In the genomic region with DNA sequence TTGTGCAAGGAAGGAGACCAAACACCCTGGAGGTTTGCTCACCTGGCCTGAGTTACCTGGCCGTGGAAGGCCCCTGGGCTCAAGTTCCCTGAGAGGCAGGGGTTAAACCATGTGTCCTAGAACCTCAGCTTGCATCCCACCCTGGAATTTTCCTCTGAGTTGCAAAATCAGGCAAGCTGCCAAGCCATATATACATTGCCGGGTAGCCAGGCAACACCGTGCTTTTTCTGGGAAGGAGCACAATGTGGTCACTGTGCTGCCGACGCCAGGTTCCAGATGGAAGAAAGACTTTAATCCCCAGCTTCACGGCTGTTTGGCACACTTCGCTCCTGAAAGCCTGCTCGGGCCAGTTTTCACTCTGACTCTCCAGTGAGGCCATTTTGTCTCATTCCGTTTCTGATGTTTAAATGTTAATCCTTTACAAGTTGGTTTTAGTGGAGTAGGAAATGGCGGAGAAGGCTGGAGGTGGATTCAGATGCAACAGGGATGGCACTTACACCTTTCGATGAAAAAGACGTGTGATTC, we compare ENCODE assay signal across 1 cellular context.
TF ChIP-seq lines count a peak whose summit lies in the region.

No MANE protein-coding gene starts in this region.

TF ChIP-seq in HepG2, 621 proteins besides CTCF, POLR2A, EP300 and RAD21 (continued from another document and continues in another):
- no peak for TF ChIP-seq SRSF9 (IDR thresholded peaks at IDR 0.05; ENCODE audit: borderline replicate concordance, insufficient read depth, low read depth, low read length, poor library complexity, severe bottlenecking)
- TF ChIP-seq ZNF10 (CRISPR knock-in tag; IDR thresholded peaks at IDR 0.05; ENCODE audit: borderline replicate concordance, low read depth) = no peak
- TF ChIP-seq TAF1 (CRISPR knock-in tag; IDR thresholded peaks at IDR 0.05) = peak; percentile 72; the same call in 1 of the 2 replicates
- peak; percentile 95 for TF ChIP-seq ZNF766 (CRISPR knock-in tag; IDR thresholded peaks at IDR 0.05; ENCODE audit: borderline replicate concordance)
- TF ChIP-seq ZNF674 (CRISPR knock-in tag; IDR thresholded peaks at IDR 0.05; ENCODE audit: low read depth) = no peak
- TF ChIP-seq ZNF549 (CRISPR knock-in tag; IDR thresholded peaks at IDR 0.05) = peak; percentile 43; the same call in 1 of the 2 replicates
- TF ChIP-seq KMT2A (CRISPR knock-in tag; IDR thresholded peaks at IDR 0.05) = peak; percentile 81
- TF ChIP-seq TSC22D2 (CRISPR knock-in tag; IDR thresholded peaks at IDR 0.05; ENCODE audit: borderline replicate concordance) = peak; percentile 59; the same call in 1 of the 2 replicates
- TF ChIP-seq, protein P1, sequence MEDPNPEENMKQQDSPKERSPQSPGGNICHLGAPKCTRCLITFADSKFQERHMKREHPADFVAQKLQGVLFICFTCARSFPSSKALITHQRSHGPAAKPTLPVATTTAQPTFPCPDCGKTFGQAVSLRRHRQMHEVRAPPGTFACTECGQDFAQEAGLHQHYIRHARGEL (CRISPR knock-in tag; IDR thresholded peaks at IDR 0.05) = no peak; the same call in 1 of the 2 replicates
- peak; percentile 79 for TF ChIP-seq RBFOX2 (IDR thresholded peaks at IDR 0.05; ENCODE audit: low read depth, low read length)
- TF ChIP-seq KDM4B (CRISPR knock-in tag; IDR thresholded peaks at IDR 0.05) = peak; percentile 86; the same call in 1 of the 2 replicates
- TF ChIP-seq, protein P2, sequence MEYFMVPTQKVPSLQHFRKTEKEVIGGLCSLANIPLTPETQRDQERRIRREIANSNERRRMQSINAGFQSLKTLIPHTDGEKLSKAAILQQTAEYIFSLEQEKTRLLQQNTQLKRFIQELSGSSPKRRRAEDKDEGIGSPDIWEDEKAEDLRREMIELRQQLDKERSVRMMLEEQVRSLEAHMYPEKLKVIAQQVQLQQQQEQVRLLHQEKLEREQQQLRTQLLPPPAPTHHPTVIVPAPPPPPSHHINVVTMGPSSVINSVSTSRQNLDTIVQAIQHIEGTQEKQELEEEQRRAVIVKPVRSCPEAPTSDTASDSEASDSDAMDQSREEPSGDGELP (IDR thresholded peaks at IDR 0.05; ENCODE audit: borderline replicate concordance, low read depth) = peak; percentile 87
- TF ChIP-seq STAT5B (CRISPR knock-in tag; IDR thresholded peaks at IDR 0.05) = 0 out of 2 replicates have a peak, but pooled peaks have one; percentile 35
- TF ChIP-seq HNRNPUL1 (IDR thresholded peaks at IDR 0.05; ENCODE audit: low read depth, low read length) = no peak
- TF ChIP-seq, protein P3, sequence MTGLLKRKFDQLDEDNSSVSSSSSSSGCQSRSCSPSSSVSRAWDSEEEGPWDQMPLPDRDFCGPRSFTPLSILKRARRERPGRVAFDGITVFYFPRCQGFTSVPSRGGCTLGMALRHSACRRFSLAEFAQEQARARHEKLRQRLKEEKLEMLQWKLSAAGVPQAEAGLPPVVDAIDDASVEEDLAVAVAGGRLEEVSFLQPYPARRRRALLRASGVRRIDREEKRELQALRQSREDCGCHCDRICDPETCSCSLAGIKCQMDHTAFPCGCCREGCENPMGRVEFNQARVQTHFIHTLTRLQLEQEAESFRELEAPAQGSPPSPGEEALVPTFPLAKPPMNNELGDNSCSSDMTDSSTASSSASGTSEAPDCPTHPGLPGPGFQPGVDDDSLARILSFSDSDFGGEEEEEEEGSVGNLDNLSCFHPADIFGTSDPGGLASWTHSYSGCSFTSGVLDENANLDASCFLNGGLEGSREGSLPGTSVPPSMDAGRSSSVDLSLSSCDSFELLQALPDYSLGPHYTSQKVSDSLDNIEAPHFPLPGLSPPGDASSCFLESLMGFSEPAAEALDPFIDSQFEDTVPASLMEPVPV (CRISPR knock-in tag; IDR thresholded peaks at IDR 0.05) = peak; percentile 94
- TF ChIP-seq ZNF441 (CRISPR knock-in tag; IDR thresholded peaks at IDR 0.05; ENCODE audit: borderline replicate concordance) = peak; percentile 92
- peak; percentile 40 for TF ChIP-seq SRSF1 (optimal IDR thresholded peaks at IDR 0.05; ENCODE audit: low read depth, low read length)
- TF ChIP-seq, protein P4, sequence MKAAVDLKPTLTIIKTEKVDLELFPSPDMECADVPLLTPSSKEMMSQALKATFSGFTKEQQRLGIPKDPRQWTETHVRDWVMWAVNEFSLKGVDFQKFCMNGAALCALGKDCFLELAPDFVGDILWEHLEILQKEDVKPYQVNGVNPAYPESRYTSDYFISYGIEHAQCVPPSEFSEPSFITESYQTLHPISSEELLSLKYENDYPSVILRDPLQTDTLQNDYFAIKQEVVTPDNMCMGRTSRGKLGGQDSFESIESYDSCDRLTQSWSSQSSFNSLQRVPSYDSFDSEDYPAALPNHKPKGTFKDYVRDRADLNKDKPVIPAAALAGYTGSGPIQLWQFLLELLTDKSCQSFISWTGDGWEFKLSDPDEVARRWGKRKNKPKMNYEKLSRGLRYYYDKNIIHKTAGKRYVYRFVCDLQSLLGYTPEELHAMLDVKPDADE (CRISPR knock-in tag; IDR thresholded peaks at IDR 0.05) = peak; percentile 67; the same call in 1 of the 2 replicates
- TF ChIP-seq, protein P5, sequence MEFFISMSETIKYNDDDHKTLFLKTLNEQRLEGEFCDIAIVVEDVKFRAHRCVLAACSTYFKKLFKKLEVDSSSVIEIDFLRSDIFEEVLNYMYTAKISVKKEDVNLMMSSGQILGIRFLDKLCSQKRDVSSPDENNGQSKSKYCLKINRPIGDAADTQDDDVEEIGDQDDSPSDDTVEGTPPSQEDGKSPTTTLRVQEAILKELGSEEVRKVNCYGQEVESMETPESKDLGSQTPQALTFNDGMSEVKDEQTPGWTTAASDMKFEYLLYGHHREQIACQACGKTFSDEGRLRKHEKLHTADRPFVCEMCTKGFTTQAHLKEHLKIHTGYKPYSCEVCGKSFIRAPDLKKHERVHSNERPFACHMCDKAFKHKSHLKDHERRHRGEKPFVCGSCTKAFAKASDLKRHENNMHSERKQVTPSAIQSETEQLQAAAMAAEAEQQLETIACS (CRISPR knock-in tag; IDR thresholded peaks at IDR 0.05) = no peak
- peak; percentile 97 for TF ChIP-seq SMAD3 (CRISPR knock-in tag; IDR thresholded peaks at IDR 0.05)
- peak; percentile 76; the same call in 1 of the 2 replicates for TF ChIP-seq NFATC3 (CRISPR knock-in tag; IDR thresholded peaks at IDR 0.05)
- 0 out of 2 replicates have a peak, but pooled peaks have one; percentile 30 for TF ChIP-seq ZNF841 (CRISPR knock-in tag; IDR thresholded peaks at IDR 0.05; ENCODE audit: borderline replicate concordance)
- TF ChIP-seq RFX1 (IDR thresholded peaks at IDR 0.05) = peak; percentile 88
- no peak for TF ChIP-seq ZBTB42 (CRISPR knock-in tag; IDR thresholded peaks at IDR 0.05)
- TF ChIP-seq, protein P6, sequence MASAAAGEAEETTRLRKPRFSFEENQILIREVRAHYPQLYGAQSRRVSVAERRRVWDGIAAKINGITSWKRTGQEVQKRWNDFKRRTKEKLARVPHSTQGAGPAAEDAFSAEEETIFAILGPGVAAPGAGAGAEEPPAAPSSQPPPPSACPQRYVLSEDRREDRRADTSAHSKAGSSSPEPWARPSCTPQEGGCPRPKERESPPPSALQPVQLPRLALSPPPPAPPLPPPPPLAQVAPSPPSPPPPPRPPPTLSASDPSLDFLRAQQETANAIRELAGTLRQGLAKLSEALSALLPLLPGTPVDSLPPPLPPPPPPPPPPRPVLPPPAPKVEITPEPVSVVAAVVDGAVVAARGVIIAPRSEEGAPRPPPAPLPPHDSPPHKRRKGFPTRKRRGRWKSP (CRISPR knock-in tag; IDR thresholded peaks at IDR 0.05) = peak; percentile 68; the same call in 1 of the 2 replicates
- TF ChIP-seq, protein P7, sequence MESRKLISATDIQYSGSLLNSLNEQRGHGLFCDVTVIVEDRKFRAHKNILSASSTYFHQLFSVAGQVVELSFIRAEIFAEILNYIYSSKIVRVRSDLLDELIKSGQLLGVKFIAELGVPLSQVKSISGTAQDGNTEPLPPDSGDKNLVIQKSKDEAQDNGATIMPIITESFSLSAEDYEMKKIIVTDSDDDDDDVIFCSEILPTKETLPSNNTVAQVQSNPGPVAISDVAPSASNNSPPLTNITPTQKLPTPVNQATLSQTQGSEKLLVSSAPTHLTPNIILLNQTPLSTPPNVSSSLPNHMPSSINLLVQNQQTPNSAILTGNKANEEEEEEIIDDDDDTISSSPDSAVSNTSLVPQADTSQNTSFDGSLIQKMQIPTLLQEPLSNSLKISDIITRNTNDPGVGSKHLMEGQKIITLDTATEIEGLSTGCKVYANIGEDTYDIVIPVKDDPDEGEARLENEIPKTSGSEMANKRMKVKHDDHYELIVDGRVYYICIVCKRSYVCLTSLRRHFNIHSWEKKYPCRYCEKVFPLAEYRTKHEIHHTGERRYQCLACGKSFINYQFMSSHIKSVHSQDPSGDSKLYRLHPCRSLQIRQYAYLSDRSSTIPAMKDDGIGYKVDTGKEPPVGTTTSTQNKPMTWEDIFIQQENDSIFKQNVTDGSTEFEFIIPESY (CRISPR knock-in tag; IDR thresholded peaks at IDR 0.05) = peak; percentile 70
- TF ChIP-seq ZNF468 (CRISPR knock-in tag; IDR thresholded peaks at IDR 0.05) = no peak; the same call in 1 of the 2 replicates
- peak; percentile 98 for TF ChIP-seq MED8 (CRISPR knock-in tag; IDR thresholded peaks at IDR 0.05; ENCODE audit: insufficient replicate concordance)
- TF ChIP-seq, protein P8, sequence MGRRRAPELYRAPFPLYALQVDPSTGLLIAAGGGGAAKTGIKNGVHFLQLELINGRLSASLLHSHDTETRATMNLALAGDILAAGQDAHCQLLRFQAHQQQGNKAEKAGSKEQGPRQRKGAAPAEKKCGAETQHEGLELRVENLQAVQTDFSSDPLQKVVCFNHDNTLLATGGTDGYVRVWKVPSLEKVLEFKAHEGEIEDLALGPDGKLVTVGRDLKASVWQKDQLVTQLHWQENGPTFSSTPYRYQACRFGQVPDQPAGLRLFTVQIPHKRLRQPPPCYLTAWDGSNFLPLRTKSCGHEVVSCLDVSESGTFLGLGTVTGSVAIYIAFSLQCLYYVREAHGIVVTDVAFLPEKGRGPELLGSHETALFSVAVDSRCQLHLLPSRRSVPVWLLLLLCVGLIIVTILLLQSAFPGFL (CRISPR knock-in tag; IDR thresholded peaks at IDR 0.05) = no peak
- peak; percentile 67 for TF ChIP-seq NR2F6 (IDR thresholded peaks at IDR 0.05)
- TF ChIP-seq NR2F6 (CRISPR knock-in tag; IDR thresholded peaks at IDR 0.05) = peak; percentile 74
- TF ChIP-seq, protein P9, sequence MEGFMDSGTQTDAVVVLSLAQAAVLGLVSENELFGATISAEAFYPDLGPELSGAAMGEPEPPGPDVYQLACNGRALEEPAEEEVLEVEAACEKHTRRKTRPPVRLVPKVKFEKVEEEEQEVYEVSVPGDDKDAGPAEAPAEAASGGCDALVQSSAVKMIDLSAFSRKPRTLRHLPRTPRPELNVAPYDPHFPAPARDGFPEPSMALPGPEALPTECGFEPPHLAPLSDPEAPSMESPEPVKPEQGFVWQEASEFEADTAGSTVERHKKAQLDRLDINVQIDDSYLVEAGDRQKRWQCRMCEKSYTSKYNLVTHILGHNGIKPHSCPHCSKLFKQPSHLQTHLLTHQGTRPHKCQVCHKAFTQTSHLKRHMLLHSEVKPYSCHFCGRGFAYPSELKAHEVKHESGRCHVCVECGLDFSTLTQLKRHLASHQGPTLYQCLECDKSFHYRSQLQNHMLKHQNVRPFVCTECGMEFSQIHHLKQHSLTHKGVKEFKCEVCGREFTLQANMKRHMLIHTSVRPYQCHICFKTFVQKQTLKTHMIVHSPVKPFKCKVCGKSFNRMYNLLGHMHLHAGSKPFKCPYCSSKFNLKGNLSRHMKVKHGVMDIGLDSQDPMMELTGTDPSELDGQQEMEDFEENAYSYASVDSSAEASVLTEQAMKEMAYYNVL (CRISPR knock-in tag; IDR thresholded peaks at IDR 0.05; ENCODE audit: borderline replicate concordance) = peak; percentile 95
- TF ChIP-seq, protein P10, sequence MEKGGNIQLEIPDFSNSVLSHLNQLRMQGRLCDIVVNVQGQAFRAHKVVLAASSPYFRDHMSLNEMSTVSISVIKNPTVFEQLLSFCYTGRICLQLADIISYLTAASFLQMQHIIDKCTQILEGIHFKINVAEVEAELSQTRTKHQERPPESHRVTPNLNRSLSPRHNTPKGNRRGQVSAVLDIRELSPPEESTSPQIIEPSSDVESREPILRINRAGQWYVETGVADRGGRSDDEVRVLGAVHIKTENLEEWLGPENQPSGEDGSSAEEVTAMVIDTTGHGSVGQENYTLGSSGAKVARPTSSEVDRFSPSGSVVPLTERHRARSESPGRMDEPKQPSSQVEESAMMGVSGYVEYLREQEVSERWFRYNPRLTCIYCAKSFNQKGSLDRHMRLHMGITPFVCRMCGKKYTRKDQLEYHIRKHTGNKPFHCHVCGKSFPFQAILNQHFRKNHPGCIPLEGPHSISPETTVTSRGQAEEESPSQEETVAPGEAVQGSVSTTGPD (CRISPR knock-in tag; IDR thresholded peaks at IDR 0.05) = peak; percentile 85
- peak; percentile 91; the same call in 2 of the 3 replicates for TF ChIP-seq MXI1 (IDR thresholded peaks at IDR 0.05; ENCODE audit: borderline replicate concordance, low read depth, low read length)
- TF ChIP-seq, protein P11, sequence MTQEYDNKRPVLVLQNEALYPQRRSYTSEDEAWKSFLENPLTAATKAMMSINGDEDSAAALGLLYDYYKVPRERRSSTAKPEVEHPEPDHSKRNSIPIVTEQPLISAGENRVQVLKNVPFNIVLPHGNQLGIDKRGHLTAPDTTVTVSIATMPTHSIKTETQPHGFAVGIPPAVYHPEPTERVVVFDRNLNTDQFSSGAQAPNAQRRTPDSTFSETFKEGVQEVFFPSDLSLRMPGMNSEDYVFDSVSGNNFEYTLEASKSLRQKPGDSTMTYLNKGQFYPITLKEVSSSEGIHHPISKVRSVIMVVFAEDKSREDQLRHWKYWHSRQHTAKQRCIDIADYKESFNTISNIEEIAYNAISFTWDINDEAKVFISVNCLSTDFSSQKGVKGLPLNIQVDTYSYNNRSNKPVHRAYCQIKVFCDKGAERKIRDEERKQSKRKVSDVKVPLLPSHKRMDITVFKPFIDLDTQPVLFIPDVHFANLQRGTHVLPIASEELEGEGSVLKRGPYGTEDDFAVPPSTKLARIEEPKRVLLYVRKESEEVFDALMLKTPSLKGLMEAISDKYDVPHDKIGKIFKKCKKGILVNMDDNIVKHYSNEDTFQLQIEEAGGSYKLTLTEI (CRISPR knock-in tag; conservative IDR thresholded peaks at IDR 0.05) = no peak
- no peak for TF ChIP-seq ZNF768 (CRISPR knock-in tag; IDR thresholded peaks at IDR 0.05)
- peak; percentile 89; the same call in 1 of the 2 replicates for TF ChIP-seq ZNF253 (CRISPR knock-in tag; IDR thresholded peaks at IDR 0.05; ENCODE audit: borderline replicate concordance)
- peak; percentile 74 for TF ChIP-seq HNRNPLL (IDR thresholded peaks at IDR 0.05; ENCODE audit: low read depth, low read length, poor library complexity, severe bottlenecking)
- TF ChIP-seq ZNF354B (CRISPR knock-in tag; IDR thresholded peaks at IDR 0.05) = 0 out of 2 replicates have a peak, but pooled peaks have one; percentile 70
- no peak; the same call in 1 of the 2 replicates for TF ChIP-seq ZNF33B (CRISPR knock-in tag; IDR thresholded peaks at IDR 0.05)
- TF ChIP-seq ZNF737 (CRISPR knock-in tag; IDR thresholded peaks at IDR 0.05; ENCODE audit: borderline replicate concordance) = peak; percentile 81; the same call in 1 of the 2 replicates
- peak; percentile 86 for TF ChIP-seq MEF2D (CRISPR knock-in tag; IDR thresholded peaks at IDR 0.05)
- TF ChIP-seq, protein P12, sequence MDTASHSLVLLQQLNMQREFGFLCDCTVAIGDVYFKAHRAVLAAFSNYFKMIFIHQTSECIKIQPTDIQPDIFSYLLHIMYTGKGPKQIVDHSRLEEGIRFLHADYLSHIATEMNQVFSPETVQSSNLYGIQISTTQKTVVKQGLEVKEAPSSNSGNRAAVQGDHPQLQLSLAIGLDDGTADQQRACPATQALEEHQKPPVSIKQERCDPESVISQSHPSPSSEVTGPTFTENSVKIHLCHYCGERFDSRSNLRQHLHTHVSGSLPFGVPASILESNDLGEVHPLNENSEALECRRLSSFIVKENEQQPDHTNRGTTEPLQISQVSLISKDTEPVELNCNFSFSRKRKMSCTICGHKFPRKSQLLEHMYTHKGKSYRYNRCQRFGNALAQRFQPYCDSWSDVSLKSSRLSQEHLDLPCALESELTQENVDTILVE (CRISPR knock-in tag; IDR thresholded peaks at IDR 0.05) = peak; percentile 91
- peak; percentile 72 for TF ChIP-seq GATAD1 (CRISPR knock-in tag; IDR thresholded peaks at IDR 0.05)
- no peak for TF ChIP-seq CCAR2 (optimal IDR thresholded peaks at IDR 0.05; ENCODE audit: low read depth, low read length)
- TF ChIP-seq RBM22 (optimal IDR thresholded peaks at IDR 0.05; ENCODE audit: low read length) = no peak
